1 cellular context compared by ENCODE assay signal in the genomic region with DNA sequence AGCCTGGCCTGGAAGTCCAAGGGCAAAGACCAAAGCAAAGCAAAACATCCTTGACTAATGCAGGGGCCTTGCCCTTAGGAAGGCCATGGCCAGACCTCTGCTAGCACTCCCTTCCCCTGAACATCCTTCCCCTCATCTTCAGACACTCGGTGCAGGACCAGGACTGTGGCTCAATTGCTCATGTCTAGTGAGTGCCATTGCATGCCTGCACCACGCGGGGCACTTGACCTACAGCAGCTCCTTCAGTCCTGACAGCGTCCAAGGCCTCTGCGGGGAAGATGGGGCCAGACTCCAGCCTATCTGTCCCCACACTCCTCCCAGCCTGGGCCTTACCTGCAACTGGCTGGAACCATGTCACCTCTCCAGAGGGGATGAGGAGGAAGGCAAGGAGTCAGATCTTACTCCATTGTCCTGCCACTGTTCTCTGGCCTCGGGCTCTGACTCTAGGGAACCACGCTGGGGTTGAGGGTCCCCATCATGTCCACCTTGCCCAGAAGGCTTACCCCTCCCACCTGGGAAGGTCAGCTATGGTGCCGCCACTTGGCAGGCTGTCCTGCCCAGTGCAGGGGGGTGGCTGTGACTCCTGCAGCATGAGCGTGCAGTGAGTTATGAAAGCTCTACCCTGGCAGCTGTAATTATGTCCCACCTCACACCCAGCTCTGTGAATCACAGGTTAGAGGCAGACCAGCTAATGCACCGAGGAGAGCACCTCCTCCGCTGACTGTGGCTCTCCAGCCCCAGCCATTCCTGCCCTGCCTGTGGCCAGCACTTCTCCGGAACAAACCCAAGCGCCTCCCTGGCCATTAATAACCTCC.
TF ChIP-seq lines count a peak whose summit lies in the region.

No MANE protein-coding gene starts in this region.

TF ChIP-seq in HEK293T, 16 proteins besides CTCF, POLR2A, EP300 and RAD21 (continued from another document):
- TF ChIP-seq FOXM1 (IDR thresholded peaks at IDR 0.05; ENCODE audit: borderline replicate concordance) (no peak), L3MBTL2 (conservative IDR thresholded peaks at IDR 0.05) (no peak), TARDBP (IDR thresholded peaks at IDR 0.05) (no peak), HDGF (IDR thresholded peaks at IDR 0.05; ENCODE audit: borderline replicate concordance) (no peak), SUZ12 (IDR thresholded peaks at IDR 0.05) (no peak), ARNT (IDR thresholded peaks at IDR 0.05) (no peak), LEF1 (IDR thresholded peaks at IDR 0.05; ENCODE audit: borderline replicate concordance) (no peak), SP1 (IDR thresholded peaks at IDR 0.05) (no peak), ELF4 (IDR thresholded peaks at IDR 0.05) (no peak)
